Comparison of ENCODE assay signal across 22 cellular contexts in the genomic region with DNA sequence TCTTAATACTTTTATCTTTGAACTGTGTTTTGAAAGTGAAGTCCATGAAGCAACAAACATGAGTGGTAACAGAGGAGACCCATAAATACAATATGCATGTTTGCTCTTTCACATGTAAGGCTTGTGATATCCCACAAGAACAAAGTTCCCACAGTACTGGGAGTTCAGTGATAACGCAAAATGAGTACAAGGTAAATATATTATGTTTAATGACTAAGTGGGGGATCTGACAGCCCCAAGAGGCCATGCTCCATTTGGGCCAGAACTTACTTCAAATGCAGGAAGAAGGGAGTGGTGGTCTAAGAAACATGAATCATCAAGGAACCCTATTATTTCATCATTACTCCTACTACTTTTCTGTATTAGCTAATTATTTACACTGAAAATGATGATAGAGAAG.
DNase-seq lines count a peak whose midpoint lies in the region; ATAC-seq, FAIRE-seq and TF ChIP-seq lines count a peak whose summit lies in the region.
"Had no signal": no experiment of that assay in that cellular context is flagged by ENCODE, and none has a peak within 500 bp of the region (broad histone marks: within the 10 kb centered on the region; RNA-seq: fewer than 3 reads in every experiment).

No MANE protein-coding gene starts in this region.

- H3K9me2 ChIP-seq in PC-3 (replicated peaks; ENCODE audit: low read length), result no peaks in the 10 kb centered on the region

- H3K79me2 ChIP-seq in PC-3 (ENCODE audit: low read length), result no peaks in the 10 kb centered on the region
- H3K79me2 ChIP-seq in mesendoderm (ENCODE audit: control insufficient read depth, insufficient read depth, low read length), result no peaks in the 10 kb centered on the region
- H3K79me2 ChIP-seq in mammary epithelial cell (ENCODE audit: insufficient read depth, low read length), result no peaks in the 10 kb centered on the region

- no peak overlapping the region for H2BK15ac ChIP-seq in mesendoderm (replicated peaks; ENCODE audit: low read depth)

- POLR2A ChIA-PET in PC-3 (lab: Charles Lee; ENCODE audit: unreplicated experiment), result no interaction called here

- in situ Hi-C loops in mammary epithelial cell (cut with MboI; ENCODE audit: low sequenced_read_pairs in 2 of 2), result no loop called here

- TF ChIP-seq CTCF in PC-3 (conservative IDR thresholded peaks at IDR 0.05; ENCODE audit: low read depth, low read length) (no peak), bronchial epithelial cell (IDR thresholded peaks at IDR 0.05; ENCODE audit: insufficient read depth, low read length, severe bottlenecking) (no peak), endothelial cell (IDR thresholded peaks at IDR 0.05; ENCODE audit: unreplicated experiment) (no peak), mammary epithelial cell (conservative IDR thresholded peaks at IDR 0.05 in 1 of 2, IDR thresholded peaks at IDR 0.05 in 1 of 2; ENCODE audit: extremely low read depth in 1 of 2, insufficient read depth in 1 of 2, low read depth in 1 of 2, low read length in 2 of 2) (no peak)

- peaks cover 14% of the 10 kb centered on the region for H3K4me1 ChIP-seq in PC-3 (ENCODE audit: insufficient read depth, low read length)
- H3K4me1 ChIP-seq in mesendoderm (ENCODE audit: control insufficient read depth, low read depth, low read length), result peaks cover 2% of the 10 kb centered on the region
- H3K4me1 ChIP-seq in small intestine (ENCODE audit: control insufficient read depth in 2 of 2, insufficient read depth in 1 of 2, low read depth in 1 of 2, low read length in 1 of 2), result no peaks in the 10 kb centered on the region
- H3K4me1 ChIP-seq in mammary epithelial cell (ENCODE audit: insufficient read depth, low read length), result no peaks in the 10 kb centered on the region
- H3K4me1 ChIP-seq: Caco-2 had no signal

- peak overlapping the region; percentile 82 for H3K27ac ChIP-seq in PC-3 (ENCODE audit: low read length)
- H3K27ac ChIP-seq in mesendoderm (ENCODE audit: low read depth, low read length), result no peak overlapping the region
- H3K27ac ChIP-seq in small intestine (ENCODE audit: low read depth in 1 of 2, low read length in 1 of 2), result no peak overlapping the region
- H3K27ac ChIP-seq in mammary epithelial cell (ENCODE audit: insufficient read depth, low read depth, low read length), result no peak overlapping the region
- H3K27ac ChIP-seq: BLaER1, C4-2B, GM23248 had no signal

- no peak overlapping the region for H3K23ac ChIP-seq in mesendoderm (ENCODE audit: low read length)

- DNase-seq in PC-3 (no peak), bronchial epithelial cell (ENCODE audit: low read depth) (peak; percentile 21), mesendoderm (no peak), small intestine (peak; percentile 52), NCI-H345 treated with DMSO at 0.1 percent for 48 hours (lab: John Stamatoyannopoulos, UW; ENCODE audit: unreplicated experiment) (no peak), endothelial cell (ENCODE audit: low spot score) (no peak), mammary epithelial cell (no peak)
- DNase-seq: Caco-2; CD4-positive, CD25-positive, alpha-beta regulatory T cell; CD8-positive, alpha-beta T cell; DMS153; DND-41; H7; HCEC 1CT had no signal

- H4K20me1 ChIP-seq in PC-3 (ENCODE audit: low read length), result no peaks in the 10 kb centered on the region
- H4K20me1 ChIP-seq in mammary epithelial cell (ENCODE audit: insufficient read depth, low read length), result no peaks in the 10 kb centered on the region
- H4K20me1 ChIP-seq: BLaER1 had no signal

- no peak overlapping the region for H4K5ac ChIP-seq in mesendoderm (ENCODE audit: low read length)

- no peak overlapping the region for H3K18ac ChIP-seq in mesendoderm (ENCODE audit: low read length)

- H3K27me3 ChIP-seq in PC-3 (ENCODE audit: low read length), result no peaks in the 10 kb centered on the region
- no peaks in the 10 kb centered on the region for H3K27me3 ChIP-seq in bronchial epithelial cell (ENCODE audit: control insufficient read depth, insufficient read depth, low read length)
- no peaks in the 10 kb centered on the region for H3K27me3 ChIP-seq in mesendoderm (ENCODE audit: insufficient read depth, low read length, poor library complexity)
- no peaks in the 10 kb centered on the region for H3K27me3 ChIP-seq in small intestine (ENCODE audit: control insufficient read depth in 2 of 2, insufficient read depth in 2 of 2, low read length in 2 of 2)
- no peaks in the 10 kb centered on the region for H3K27me3 ChIP-seq in mammary epithelial cell (ENCODE audit: insufficient read depth, low read length)
- H3K27me3 ChIP-seq: BLaER1 had no signal

- H3F3A ChIP-seq in PC-3 (ENCODE audit: low read length, unreplicated experiment), result no peaks in the 10 kb centered on the region

- CTCF ChIA-PET in PC-3 (lab: Charles Lee), result no interaction called here
- CTCF ChIA-PET in mammary epithelial cell (lab: Charles Lee; ENCODE audit: low non-redundant PET), result interaction anchor here (0.7 kb wide), 1 partner anchor 11 kb away, joined by 4 read pairs; no protein-coding TSS in a partner anchor

- peak overlapping the region; percentile 37; the same call in 1 of the 2 replicates for H2AFZ ChIP-seq in PC-3 (ENCODE audit: low read length)
- no peak overlapping the region for H2AFZ ChIP-seq in mammary epithelial cell (ENCODE audit: low read depth, low read length)
- H2AFZ ChIP-seq: GM23248 had no signal

- H3K79me1 ChIP-seq in mesendoderm (ENCODE audit: low read length), result no peaks in the 10 kb centered on the region

- no peak overlapping the region for H3K56ac ChIP-seq in mesendoderm (ENCODE audit: low read length)

- H3K9ac ChIP-seq in PC-3 (ENCODE audit: low read length) (no peak overlapping the region; the same call in 1 of the 2 replicates), mesendoderm (ENCODE audit: low read length) (no peak overlapping the region), mammary epithelial cell (ENCODE audit: insufficient read depth, low read length) (no peak overlapping the region)
- H3K9ac ChIP-seq: BLaER1, GM23248 had no signal

- H3K36me3 Mint-ChIP-seq in endothelial cell (ENCODE audit: low read depth, unreplicated experiment), result no peaks in the 10 kb centered on the region
- H3K36me3 Mint-ChIP-seq: CD4-positive, CD25-positive, alpha-beta regulatory T cell; CD8-positive, alpha-beta T cell had no signal

- intact Hi-C loops in PC-3 (cut with micrococcal nuclease), result no loop called here
- intact Hi-C loops in mammary epithelial cell (cut with micrococcal nuclease), result no loop called here

- WGBS in mesendoderm (ENCODE audit: extremely low coverage, insufficient coverage, low lambda C conversion rate), result no CpG with 5 or more reads among the region's 1 CpG
- 17 to 54% (median 21%) methylated on average over 1 of the region's 1 CpG for WGBS in small intestine, 3 donors
- WGBS in mammary epithelial cell (ENCODE audit: low coverage, missing lambda C conversion rate), result 100% methylated on average over 1 of the region's 1 CpG

- BruUV-seq in PC-3 (replicated peaks; lab: Mats Ljungman, UMichigan) (no TSS peak), mammary epithelial cell (replicated peaks; lab: Mats Ljungman, UMichigan) (no TSS peak)

- no peak overlapping the region for H2AK5ac ChIP-seq in mesendoderm (ENCODE audit: low read length)

- H3K9me3 ChIP-seq in PC-3 (ENCODE audit: low read length) (no peaks in the 10 kb centered on the region), small intestine (ENCODE audit: control insufficient read depth, low read depth) (no peaks in the 10 kb centered on the region), mammary epithelial cell (replicated peaks; ENCODE audit: insufficient read depth, low read length) (no peaks in the 10 kb centered on the region)
- H3K9me3 ChIP-seq: BLaER1, Caco-2 had no signal

- H3K27me3 Mint-ChIP-seq in endothelial cell (ENCODE audit: unreplicated experiment), result no peaks in the 10 kb centered on the region
- H3K27me3 Mint-ChIP-seq: CD4-positive, CD25-positive, alpha-beta regulatory T cell had no signal

- no peak overlapping the region for H2BK5ac ChIP-seq in mesendoderm (ENCODE audit: low read length)

- H3K4ac ChIP-seq in mesendoderm (ENCODE audit: low read depth, low read length), result no peak overlapping the region

- FAIRE-seq in bronchial epithelial cell (lab: Jason Lieb, UNC) (no peak), small intestine (lab: Jason Lieb, UNC) (no peak)
- FAIRE-seq: G401.6, GM19239, H1 had no signal

- H3K27ac Mint-ChIP-seq in endothelial cell (ENCODE audit: unreplicated experiment), result no peak overlapping the region
- H3K27ac Mint-ChIP-seq: B cell; CD4-positive, CD25-positive, alpha-beta regulatory T cell; CD8-positive, alpha-beta T cell had no signal

- dilution Hi-C loops in mammary epithelial cell (cut with HindIII; ENCODE audit: low sequenced_read_pairs), result no loop called here

- no peak overlapping the region for H3K4me3 Mint-ChIP-seq in endothelial cell (ENCODE audit: unreplicated experiment)
- H3K4me3 Mint-ChIP-seq: B cell; CD4-positive, CD25-positive, alpha-beta regulatory T cell; CD8-positive, alpha-beta T cell had no signal

- no peaks in the 10 kb centered on the region for H3K4me1 Mint-ChIP-seq in endothelial cell (ENCODE audit: unreplicated experiment)
- H3K4me1 Mint-ChIP-seq: B cell; CD4-positive, CD25-positive, alpha-beta regulatory T cell had no signal

- H3K4me3 ChIP-seq in PC-3 (ENCODE audit: low read length) (no peak overlapping the region), bronchial epithelial cell (ENCODE audit: low read depth, low read length) (no peak overlapping the region), mesendoderm (ENCODE audit: low read length) (no peak overlapping the region), small intestine (ENCODE audit: low read depth in 1 of 2, low read length in 2 of 2) (no peak overlapping the region), mammary epithelial cell (replicated peaks in 1 of 3; ENCODE audit: insufficient read depth in 1 of 3, low read depth in 2 of 3, low read length in 3 of 3) (no peak overlapping the region)
- H3K4me3 ChIP-seq: BLaER1, GM23248 had no signal

- H3K36me3 ChIP-seq in PC-3 (ENCODE audit: low read depth, low read length), result no peaks in the 10 kb centered on the region
- no peaks in the 10 kb centered on the region for H3K36me3 ChIP-seq in bronchial epithelial cell (ENCODE audit: control insufficient read depth, insufficient read depth, low read length)
- H3K36me3 ChIP-seq in mesendoderm (ENCODE audit: control insufficient read depth, insufficient read depth, low read length), result no peaks in the 10 kb centered on the region
- H3K36me3 ChIP-seq in small intestine (ENCODE audit: control insufficient read depth in 2 of 2, insufficient read depth in 2 of 2, low read length in 2 of 2), result no peaks in the 10 kb centered on the region
- no peaks in the 10 kb centered on the region for H3K36me3 ChIP-seq in mammary epithelial cell (ENCODE audit: insufficient read depth, low read length)
- H3K36me3 ChIP-seq: BLaER1 had no signal

- ATAC-seq in PC-3 (no peak; the same call in 1 of the 2 replicates), HG02970 (IDR thresholded peaks at IDR 0.05; ENCODE audit: low FRiP score, unreplicated experiment) (no peak)
- ATAC-seq: CD8-positive, alpha-beta T cell had no signal

- H3K4me2 ChIP-seq in PC-3 (ENCODE audit: low read length) (peak overlapping the region; percentile 46; the same call in 1 of the 2 replicates), mesendoderm (ENCODE audit: low read length) (no peak overlapping the region), mammary epithelial cell (ENCODE audit: insufficient read depth, low read depth, low read length) (no peak overlapping the region)
- H3K4me2 ChIP-seq: BLaER1 had no signal

- H4K8ac ChIP-seq in mesendoderm (ENCODE audit: low read depth, low read length), result peak overlapping the region; percentile 39

- no peak overlapping the region for H2BK120ac ChIP-seq in mesendoderm (ENCODE audit: low read depth, low read length)

- no peaks in the 10 kb centered on the region for H3K9me3 Mint-ChIP-seq in endothelial cell (ENCODE audit: unreplicated experiment)
- H3K9me3 Mint-ChIP-seq: CD4-positive, CD25-positive, alpha-beta regulatory T cell; CD8-positive, alpha-beta T cell had no signal

Comparison
In these comparisons a context has a peak if more than half of its experiments do, and no peak if none do; other contexts are left out.
1. DNase-seq: peak in bronchial epithelial cell (single experiment) and small intestine (single experiment); none in PC-3 (single experiment), mesendoderm (single experiment), NCI-H345 treated with DMSO at 0.1 percent for 48 hours (single experiment), endothelial cell (single experiment) and mammary epithelial cell (single experiment).